In the genomic region with DNA sequence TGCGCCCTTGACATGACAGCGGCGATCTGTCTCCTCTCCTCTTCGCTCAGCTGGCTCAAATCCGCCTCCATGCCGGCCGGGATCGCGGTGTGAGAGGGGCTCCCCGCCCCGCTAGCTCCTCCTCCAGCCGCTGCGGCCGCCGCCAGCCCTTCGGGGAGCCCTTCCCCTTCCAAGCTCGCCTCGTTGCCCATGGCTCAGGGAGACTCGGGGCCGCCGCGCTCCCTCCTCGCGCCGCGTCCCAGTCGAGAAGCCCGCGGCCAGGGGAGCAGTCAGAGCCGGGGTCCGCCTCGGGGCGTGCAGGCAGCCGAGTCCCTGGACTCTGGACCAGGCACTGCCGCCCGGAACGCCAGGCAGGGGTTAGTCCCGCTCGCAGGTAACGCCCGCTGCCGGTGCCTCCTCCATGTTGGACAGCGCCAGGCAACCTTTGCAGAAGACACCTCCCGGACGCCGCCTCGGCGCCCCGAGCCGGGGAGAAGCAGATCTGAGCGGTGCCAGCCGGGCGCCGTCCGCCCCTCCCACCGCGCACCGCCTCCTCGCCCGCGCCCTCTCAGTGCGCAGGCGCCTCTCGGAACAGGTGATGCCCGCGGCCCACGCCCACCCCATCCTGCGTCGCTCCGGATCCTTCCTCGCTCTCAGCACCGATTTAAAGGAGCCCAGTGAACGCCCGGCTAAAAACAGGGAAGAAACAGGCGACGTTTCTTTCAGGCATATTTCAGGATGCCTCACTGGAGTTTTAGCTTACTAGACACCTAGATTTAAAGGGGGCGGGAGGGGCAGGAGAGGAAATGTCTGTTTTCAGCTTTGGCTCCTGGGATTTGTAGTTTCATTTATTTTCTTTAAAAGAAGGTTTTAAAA, we compare ENCODE assay signal across 1 cellular context.
TF ChIP-seq lines count a peak whose summit lies in the region.

A gene with protein sequence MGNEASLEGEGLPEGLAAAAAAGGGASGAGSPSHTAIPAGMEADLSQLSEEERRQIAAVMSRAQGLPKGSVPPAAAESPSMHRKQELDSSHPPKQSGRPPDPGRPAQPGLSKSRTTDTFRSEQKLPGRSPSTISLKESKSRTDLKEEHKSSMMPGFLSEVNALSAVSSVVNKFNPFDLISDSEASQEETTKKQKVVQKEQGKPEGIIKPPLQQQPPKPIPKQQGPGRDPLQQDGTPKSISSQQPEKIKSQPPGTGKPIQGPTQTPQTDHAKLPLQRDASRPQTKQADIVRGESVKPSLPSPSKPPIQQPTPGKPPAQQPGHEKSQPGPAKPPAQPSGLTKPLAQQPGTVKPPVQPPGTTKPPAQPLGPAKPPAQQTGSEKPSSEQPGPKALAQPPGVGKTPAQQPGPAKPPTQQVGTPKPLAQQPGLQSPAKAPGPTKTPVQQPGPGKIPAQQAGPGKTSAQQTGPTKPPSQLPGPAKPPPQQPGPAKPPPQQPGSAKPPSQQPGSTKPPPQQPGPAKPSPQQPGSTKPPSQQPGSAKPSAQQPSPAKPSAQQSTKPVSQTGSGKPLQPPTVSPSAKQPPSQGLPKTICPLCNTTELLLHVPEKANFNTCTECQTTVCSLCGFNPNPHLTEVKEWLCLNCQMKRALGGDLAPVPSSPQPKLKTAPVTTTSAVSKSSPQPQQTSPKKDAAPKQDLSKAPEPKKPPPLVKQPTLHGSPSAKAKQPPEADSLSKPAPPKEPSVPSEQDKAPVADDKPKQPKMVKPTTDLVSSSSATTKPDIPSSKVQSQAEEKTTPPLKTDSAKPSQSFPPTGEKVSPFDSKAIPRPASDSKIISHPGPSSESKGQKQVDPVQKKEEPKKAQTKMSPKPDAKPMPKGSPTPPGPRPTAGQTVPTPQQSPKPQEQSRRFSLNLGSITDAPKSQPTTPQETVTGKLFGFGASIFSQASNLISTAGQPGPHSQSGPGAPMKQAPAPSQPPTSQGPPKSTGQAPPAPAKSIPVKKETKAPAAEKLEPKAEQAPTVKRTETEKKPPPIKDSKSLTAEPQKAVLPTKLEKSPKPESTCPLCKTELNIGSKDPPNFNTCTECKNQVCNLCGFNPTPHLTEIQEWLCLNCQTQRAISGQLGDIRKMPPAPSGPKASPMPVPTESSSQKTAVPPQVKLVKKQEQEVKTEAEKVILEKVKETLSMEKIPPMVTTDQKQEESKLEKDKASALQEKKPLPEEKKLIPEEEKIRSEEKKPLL (N-terminal part only) (minus strand): TSS at position 483 of the 855 bp plus-strand sequence. CDS start 292 bp downstream, at position 191.

TF ChIP-seq in SK-N-SH, 30 proteins besides CTCF, POLR2A, EP300 and RAD21 (continued from another document):
- TF ChIP-seq ELF1 (IDR thresholded peaks at IDR 0.05) (peak; percentile 31; the same call in 1 of the 2 replicates), RFX5 (IDR thresholded peaks at IDR 0.05; ENCODE audit: low read length) (peak; percentile 38), YY1 (IDR thresholded peaks at IDR 0.05; ENCODE audit: low read depth) (peak; percentile 20; the same call in 1 of the 2 replicates), MEF2A (IDR thresholded peaks at IDR 0.05; ENCODE audit: borderline replicate concordance, low read depth) (no peak), FOXJ3 (CRISPR knock-in tag; IDR thresholded peaks at IDR 0.05) (no peak), TCF12 (IDR thresholded peaks at IDR 0.05) (no peak), GATA2 (CRISPR knock-in tag; IDR thresholded peaks at IDR 0.05) (no peak), NRF1 (IDR thresholded peaks at IDR 0.05; ENCODE audit: low read depth, low read length) (peak; percentile 89), FOSL2 (IDR thresholded peaks at IDR 0.05; ENCODE audit: borderline replicate concordance, low read depth) (no peak), SMC3 (IDR thresholded peaks at IDR 0.05; ENCODE audit: low read depth, low read length) (0 out of 2 replicates have a peak, but pooled peaks have one; percentile 11), POLR2AphosphoS5 (IDR thresholded peaks at IDR 0.05; ENCODE audit: low read depth, low read length) (0 out of 2 replicates have a peak, but pooled peaks have one; percentile 50), CHD2 (IDR thresholded peaks at IDR 0.05; ENCODE audit: low read length, partially characterized antibody) (peak; percentile 5), TAF1 (IDR thresholded peaks at IDR 0.05; ENCODE audit: borderline replicate concordance, low read depth, low read length) (no peak; the same call in 1 of the 2 replicates), JUND (IDR thresholded peaks at IDR 0.05) (no peak), EZH2phosphoT487 (IDR thresholded peaks at IDR 0.05; ENCODE audit: borderline replicate concordance, low read depth) (no peak), MXI1 (IDR thresholded peaks at IDR 0.05; ENCODE audit: low read depth, low read length) (peak; percentile 85)
- TF ChIP-seq, protein P1, sequence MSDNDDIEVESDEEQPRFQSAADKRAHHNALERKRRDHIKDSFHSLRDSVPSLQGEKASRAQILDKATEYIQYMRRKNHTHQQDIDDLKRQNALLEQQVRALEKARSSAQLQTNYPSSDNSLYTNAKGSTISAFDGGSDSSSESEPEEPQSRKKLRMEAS (IDR thresholded peaks at IDR 0.05; ENCODE audit: low read depth), result no peak; the same call in 1 of the 2 replicates
- TF ChIP-seq, protein P2, sequence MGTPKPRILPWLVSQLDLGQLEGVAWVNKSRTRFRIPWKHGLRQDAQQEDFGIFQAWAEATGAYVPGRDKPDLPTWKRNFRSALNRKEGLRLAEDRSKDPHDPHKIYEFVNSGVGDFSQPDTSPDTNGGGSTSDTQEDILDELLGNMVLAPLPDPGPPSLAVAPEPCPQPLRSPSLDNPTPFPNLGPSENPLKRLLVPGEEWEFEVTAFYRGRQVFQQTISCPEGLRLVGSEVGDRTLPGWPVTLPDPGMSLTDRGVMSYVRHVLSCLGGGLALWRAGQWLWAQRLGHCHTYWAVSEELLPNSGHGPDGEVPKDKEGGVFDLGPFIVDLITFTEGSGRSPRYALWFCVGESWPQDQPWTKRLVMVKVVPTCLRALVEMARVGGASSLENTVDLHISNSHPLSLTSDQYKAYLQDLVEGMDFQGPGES (IDR thresholded peaks at IDR 0.05; ENCODE audit: low read depth, low read length), result no peak
- TF ChIP-seq, protein P3, sequence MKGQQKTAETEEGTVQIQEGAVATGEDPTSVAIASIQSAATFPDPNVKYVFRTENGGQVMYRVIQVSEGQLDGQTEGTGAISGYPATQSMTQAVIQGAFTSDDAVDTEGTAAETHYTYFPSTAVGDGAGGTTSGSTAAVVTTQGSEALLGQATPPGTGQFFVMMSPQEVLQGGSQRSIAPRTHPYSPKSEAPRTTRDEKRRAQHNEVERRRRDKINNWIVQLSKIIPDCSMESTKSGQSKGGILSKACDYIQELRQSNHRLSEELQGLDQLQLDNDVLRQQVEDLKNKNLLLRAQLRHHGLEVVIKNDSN (IDR thresholded peaks at IDR 0.05; ENCODE audit: borderline replicate concordance, low read depth), result peak; percentile 74; the same call in 1 of the 2 replicates
